In the genomic region with DNA sequence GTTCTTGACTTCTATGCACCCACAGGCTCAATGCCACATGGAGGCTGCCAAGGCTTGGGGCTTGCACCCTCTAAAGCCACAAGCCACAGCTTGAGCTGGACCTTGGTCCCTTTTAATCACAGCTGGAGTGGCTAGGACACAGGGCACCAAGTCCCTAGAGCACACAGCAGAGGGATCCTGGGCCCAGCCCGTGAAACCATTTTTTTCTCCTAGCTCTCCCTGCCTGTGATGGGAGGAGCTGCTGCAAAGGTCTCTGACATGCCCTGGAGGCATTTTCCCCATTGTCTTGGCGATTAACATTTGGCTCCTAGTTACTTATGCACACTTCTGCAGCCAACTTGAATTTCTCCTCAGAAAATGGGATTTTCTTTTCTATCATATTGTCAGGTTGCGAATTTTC, we compare ENCODE assay signal across 26 cellular contexts.
"Had no signal": no experiment of that assay in that cellular context is flagged by ENCODE, and none has a peak within 500 bp of the region (broad histone marks: within the 10 kb centered on the region; RNA-seq: fewer than 3 reads in every experiment).

No MANE protein-coding gene starts in this region.

- H3K27me3 ChIP-seq: neutrophil, pancreas, right lobe of liver, sigmoid colon, stomach, thyroid gland, tibial nerve, upper lobe of left lung had no signal

- H3K27ac Mint-ChIP-seq: naive thymus-derived CD8-positive, alpha-beta T cell; natural killer cell treated with Interleukin-12 subunit alpha and Interleukin-12 subunit beta and Interleukin-15 and Interleukin-18, amount 100 ng/mL, for 72 hours; nephron progenitor cell; stimulated activated effector memory CD8-positive, alpha-beta T cell treated with anti-CD3 and anti-CD28 coated beads, Interleukin-12 subunit alpha, Interleukin-12 subunit beta, amount 100 ng/mL, for 72 hours; stimulated activated naive B cell treated with anti-CD40 and anti-IgM and Interleukin-4, amounts not matched to agents 10 μg/mL and 1 μg/mL and 100 μg/mL, for 72 hours; stimulated activated naive CD8-positive, alpha-beta T cell treated with anti-CD3 and anti-CD28 coated beads, Interleukin-15, Interleukin-2, amounts not matched to agents 100 ng/mL and 50 ng/mL, for 24 hours had no signal

- H3K9me3 Mint-ChIP-seq: nephron progenitor cell had no signal

- H3K36me3 ChIP-seq: neutrophil, pancreas, right lobe of liver, sigmoid colon, stomach, thoracic aorta, thyroid gland, tibial nerve, upper lobe of left lung had no signal

- H3K4me1 Mint-ChIP-seq: naive thymus-derived CD8-positive, alpha-beta T cell; nephron progenitor cell; neural crest cell; stimulated activated effector memory CD8-positive, alpha-beta T cell treated with anti-CD3 and anti-CD28 coated beads, Interleukin-12 subunit alpha, Interleukin-12 subunit beta, amount 100 ng/mL, for 72 hours; stimulated activated naive B cell treated with anti-CD40 and anti-IgM and Interleukin-4, amounts not matched to agents 10 μg/mL and 1 μg/mL and 100 μg/mL, for 72 hours had no signal

- H3K4me3 ChIP-seq: pancreas, psoas muscle, right lobe of liver, sigmoid colon, stomach, thoracic aorta, thyroid gland, tibial nerve, upper lobe of left lung had no signal

- H3K27me3 Mint-ChIP-seq: naive thymus-derived CD8-positive, alpha-beta T cell; natural killer cell treated with Interleukin-12 subunit alpha and Interleukin-12 subunit beta and Interleukin-15 and Interleukin-18, amount 100 ng/mL, for 72 hours; stimulated activated naive B cell treated with anti-CD40 and anti-IgM and Interleukin-4, amounts not matched to agents 10 μg/mL and 1 μg/mL and 100 μg/mL, for 72 hours; stimulated activated naive CD8-positive, alpha-beta T cell treated with anti-CD3 and anti-CD28 coated beads, Interleukin-15, Interleukin-2, amounts not matched to agents 100 ng/mL and 50 ng/mL, for 24 hours had no signal

- H3K4me3 Mint-ChIP-seq: naive thymus-derived CD8-positive, alpha-beta T cell; natural killer cell treated with Interleukin-12 subunit alpha and Interleukin-12 subunit beta and Interleukin-15 and Interleukin-18, amount 100 ng/mL, for 72 hours; nephron progenitor cell; neural crest cell; stimulated activated effector memory CD8-positive, alpha-beta T cell treated with anti-CD3 and anti-CD28 coated beads, Interleukin-12 subunit alpha, Interleukin-12 subunit beta, amount 100 ng/mL, for 72 hours; stimulated activated naive B cell treated with anti-CD40 and anti-IgM and Interleukin-4, amounts not matched to agents 10 μg/mL and 1 μg/mL and 100 μg/mL, for 72 hours; stimulated activated naive CD8-positive, alpha-beta T cell treated with anti-CD3 and anti-CD28 coated beads, Interleukin-15, Interleukin-2, amounts not matched to agents 100 ng/mL and 50 ng/mL, for 24 hours had no signal

- H3K36me3 Mint-ChIP-seq: naive thymus-derived CD8-positive, alpha-beta T cell; stimulated activated effector memory CD8-positive, alpha-beta T cell treated with anti-CD3 and anti-CD28 coated beads, Interleukin-12 subunit alpha, Interleukin-12 subunit beta, amount 100 ng/mL, for 72 hours; stimulated activated naive B cell treated with anti-CD40 and anti-IgM and Interleukin-4, amounts not matched to agents 10 μg/mL and 1 μg/mL and 100 μg/mL, for 72 hours had no signal

- H3K27ac ChIP-seq: neutrophil, pancreas, psoas muscle, right lobe of liver, sigmoid colon, stomach, thoracic aorta, thyroid gland, tibial nerve, upper lobe of left lung had no signal

- H3K9me3 ChIP-seq: neutrophil, pancreas, psoas muscle, right lobe of liver, sigmoid colon, stomach, thoracic aorta, thyroid gland, tibial nerve, upper lobe of left lung had no signal

- DNase-seq: naive thymus-derived CD8-positive, alpha-beta T cell; nephron progenitor cell; nucleus accumbens; pancreas; psoas muscle; right cardiac atrium; right lobe of liver; sigmoid colon; small intestine; stimulated activated CD4-positive, alpha-beta T cell treated with anti-CD3 and anti-CD28 coated beads, Interleukin-15, amount 100 ng/mL, for 24 hours; stimulated activated CD4-positive, alpha-beta T cell treated with anti-CD3 and anti-CD28 coated beads, Interleukin-2, amount 100 ng/mL, for 24 hours; stimulated activated CD4-positive, alpha-beta T cell treated with anti-CD3 and anti-CD28 coated beads, Interleukin-2, amount 100 ng/mL, for 48 hours; stimulated activated CD4-positive, alpha-beta T cell treated with anti-CD3 and anti-CD28 coated beads, Interleukin-4, amount 100 ng/mL, for 24 hours; stimulated activated naive B cell treated with anti-CD40 and anti-IgM and Interleukin-4, amounts not matched to agents 10 μg/mL and 1 μg/mL and 100 μg/mL, for 72 hours; stimulated activated naive CD4-positive, alpha-beta T cell treated with Interleukin-2 at 50 U/mL for 16 hours; stomach; thyroid gland; trophoblast cell; upper lobe of left lung had no signal

- ATAC-seq: naive thymus-derived CD8-positive, alpha-beta T cell; natural killer cell treated with Interleukin-12 subunit alpha and Interleukin-12 subunit beta and Interleukin-15 and Interleukin-18, amount 100 ng/mL, for 72 hours; pancreas; psoas muscle; right cardiac atrium; right lobe of liver; stimulated activated effector memory CD8-positive, alpha-beta T cell treated with anti-CD3 and anti-CD28 coated beads, Interleukin-12 subunit alpha, Interleukin-12 subunit beta, amount 100 ng/mL, for 72 hours; stimulated activated naive B cell treated with anti-CD40 and anti-IgM and Interleukin-4, amounts not matched to agents 10 μg/mL and 1 μg/mL and 100 μg/mL, for 72 hours had no signal

- H3K4me1 ChIP-seq: pancreas, psoas muscle, right lobe of liver, sigmoid colon, stomach, thyroid gland, tibial nerve, upper lobe of left lung had no signal
